In the genomic region with DNA sequence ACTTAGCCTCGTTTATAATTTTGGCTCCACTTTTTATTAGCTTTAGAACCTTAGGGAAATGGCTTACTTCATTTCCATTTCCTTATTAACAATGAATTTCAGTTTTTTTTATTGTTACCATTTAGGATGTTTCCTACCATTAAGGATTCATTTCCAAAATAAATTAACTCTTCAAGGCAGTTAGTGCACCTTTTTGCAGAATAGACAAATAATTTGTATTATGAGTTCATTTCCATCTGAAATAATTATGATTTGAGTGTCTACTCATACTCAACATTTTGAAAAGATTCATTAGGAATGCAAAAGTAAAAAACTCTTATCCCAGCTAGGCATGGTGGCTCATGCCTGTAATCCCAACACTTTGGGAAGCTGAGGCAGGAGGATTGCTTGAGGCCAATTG, we compare ENCODE assay signal across 1 cellular context.
TF ChIP-seq lines count a peak whose summit lies in the region.

No MANE protein-coding gene starts in this region.

TF ChIP-seq in endothelial cell of umbilical vein, 7 proteins besides CTCF, POLR2A, EP300 and RAD21:
- TF ChIP-seq FOS (IDR thresholded peaks at IDR 0.05; ENCODE audit: borderline replicate concordance, insufficient read depth, low read length): no peak
